8 cellular contexts compared by ENCODE assay signal in genomic region chr11:18705651-18706281, GRCh38. TPM values are rescaled to one million over a fixed set of nuclear protein-coding genes. Genes with fewer than 3 reads are reported as not detected.
DNase-seq lines count a peak whose midpoint lies in the region; ATAC-seq and TF ChIP-seq lines count a peak whose summit lies in the region.

No MANE protein-coding gene starts in this region.

- no peak for TF ChIP-seq CTCF in CD4-positive, alpha-beta T cell (IDR thresholded peaks at IDR 0.05)

- H3K36me3 ChIP-seq in SJCRH30: no peaks in the 10 kb centered on the region
- H3K36me3 ChIP-seq in ectodermal cell (ENCODE audit: control insufficient read depth, insufficient read depth, low read length): no peaks in the 10 kb centered on the region

- H3K4me3 Mint-ChIP-seq in CD4-positive, alpha-beta T cell: peak overlapping the region; percentile 80

- in situ Hi-C loops in ACHN (cut with HindIII; ENCODE audit: low pct_ligation_motif_present, low pct_unique_long_range_greater_than_20kb, low sequenced_read_pairs): no loop called here

- H3K27me3 Mint-ChIP-seq in CD4-positive, alpha-beta T cell: no peaks in the 10 kb centered on the region

- peaks cover 42% of the 10 kb centered on the region for H3K4me1 ChIP-seq in SJCRH30
- no peaks in the 10 kb centered on the region for H3K4me1 ChIP-seq in ectodermal cell (ENCODE audit: control insufficient read depth, insufficient read depth, low read length)

- H3K9me3 ChIP-seq in CD4-positive, alpha-beta T cell (ENCODE audit: control insufficient read depth, low read length): no peaks in the 10 kb centered on the region
- H3K9me3 ChIP-seq in SJCRH30 (replicated peaks) (no peaks in the 10 kb centered on the region), ectodermal cell (ENCODE audit: control insufficient read depth, low read length) (no peaks in the 10 kb centered on the region)

- intact Hi-C loops in CD4-positive, alpha-beta T cell (cut with DNase I, micrococcal nuclease): loop anchor here (5.0 to 10.0 kb wide), 3 partner anchors 33 to 691 kb away; partner anchors contain the start of gene SERGEF (in 1 of the 2)

- H3K27ac ChIP-seq in CD4-positive, alpha-beta T cell (ENCODE audit: low read depth, low read length): no peak overlapping the region
- H3K27ac ChIP-seq in SJCRH30: peak overlapping the region; percentile 73
- H3K27ac ChIP-seq in ectodermal cell (ENCODE audit: insufficient read depth, low read depth, low read length, poor library complexity, severe bottlenecking): no peak overlapping the region

- H3K27me3 ChIP-seq in CD4-positive, alpha-beta T cell (ENCODE audit: control insufficient read depth, insufficient read depth, low read length): no peaks in the 10 kb centered on the region
- no peaks in the 10 kb centered on the region for H3K27me3 ChIP-seq in SJCRH30
- H3K27me3 ChIP-seq in ectodermal cell (ENCODE audit: control insufficient read depth, insufficient read depth, low read length, poor library complexity, severe bottlenecking): peaks cover 19% of the 10 kb centered on the region

- no peaks in the 10 kb centered on the region for H3K9me3 Mint-ChIP-seq in CD4-positive, alpha-beta T cell

- peak overlapping the region; percentile 82 for H3K27ac Mint-ChIP-seq in CD4-positive, alpha-beta T cell

- WGBS in ectodermal cell, 2 experiments: 73 to 76% methylated on average over 46 of the region's 46 CpGs

- POLR2A ChIA-PET in CD4-positive, alpha-beta T cell (lab: Charles Lee): interaction anchor here (1.2 to 1.6 kb wide), 4 partner anchors 16 to 72 kb away, joined by 4 to 13 read pairs (median 6); no protein-coding TSS in a partner anchor

- H3K4me1 Mint-ChIP-seq in CD4-positive, alpha-beta T cell (ENCODE audit: low read depth): peaks cover 21% of the 10 kb centered on the region

- CTCF ChIA-PET in CD4-positive, alpha-beta T cell (lab: Charles Lee): interaction anchor here (1.4 to 2.1 kb wide), 2 partner anchors 16 to 22 kb away, joined by 5 to 7 read pairs; no protein-coding TSS in a partner anchor

- DNase-seq in CD4-positive, alpha-beta T cell: peak in 2 of 10 experiments; percentile 13 to 18
- DNase-seq in SJCRH30 (peak; percentile 65 to 68), mucosa of gallbladder (ENCODE audit: low spot score) (peak; percentile 35), ACHN (no peak)

- H3K4me3 ChIP-seq in SJCRH30: no peak overlapping the region
- H3K4me3 ChIP-seq in ectodermal cell (ENCODE audit: insufficient read depth, low read depth, low read length): peak overlapping the region; percentile 25

- no peaks in the 10 kb centered on the region for H3K36me3 Mint-ChIP-seq in CD4-positive, alpha-beta T cell (ENCODE audit: low read depth)

- ATAC-seq in CD4-positive, alpha-beta T cell (ENCODE audit: poor library complexity): peak; percentile 52
- no peak for ATAC-seq in HG02623 (IDR thresholded peaks at IDR 0.05; ENCODE audit: unreplicated experiment)
- ATAC-seq in GM21576 (IDR thresholded peaks at IDR 0.05; ENCODE audit: unreplicated experiment): no peak
- no peak for ATAC-seq in HG03025 (IDR thresholded peaks at IDR 0.05; ENCODE audit: low FRiP score, unreplicated experiment)

RNA-seq across cellular contexts. Expression of gene TMEM86A, which starts 7.2 kb away (rescaled TPM):
- 1 to 10 TPM; 8.0 to 8.5 TPM for total RNA-seq in CD4-positive, alpha-beta T cell
- total RNA-seq in SJCRH30 (2014; rRNA removed; shearing (Covaris generic)): 5.4 and 5.8 TPM in 2 replicates
- polyA plus RNA-seq in ectodermal cell (2013, experiment 1 of 4): 1.6 TPM
- polyA plus RNA-seq in ectodermal cell (2013, experiment 2 of 4): 2.3 TPM
- polyA plus RNA-seq in ectodermal cell (2013, experiment 3 of 4): 1.4 TPM
- 1.7 TPM for polyA plus RNA-seq in ectodermal cell (2013, experiment 4 of 4)
- total RNA-seq in mucosa of gallbladder: 20.1 TPM

RNA-seq across cellular contexts. Expression of gene IGSF22, which starts 20.2 kb away (rescaled TPM):
- 1 to 10 TPM; 4.0 to 5.0 TPM for total RNA-seq in CD4-positive, alpha-beta T cell
- total RNA-seq in SJCRH30 (2014; rRNA removed; shearing (Covaris generic)): 0.08 and 0.28 TPM in 2 replicates
- 0.13 TPM for polyA plus RNA-seq in ectodermal cell (2013, experiment 1 of 4)
- 0.46 TPM for polyA plus RNA-seq in ectodermal cell (2013, experiment 2 of 4)
- 0.05 TPM for polyA plus RNA-seq in ectodermal cell (2013, experiment 3 of 4)
- polyA plus RNA-seq in ectodermal cell (2013, experiment 4 of 4): 0.08 TPM
- total RNA-seq in mucosa of gallbladder: 4.9 TPM
